In the genomic region with DNA sequence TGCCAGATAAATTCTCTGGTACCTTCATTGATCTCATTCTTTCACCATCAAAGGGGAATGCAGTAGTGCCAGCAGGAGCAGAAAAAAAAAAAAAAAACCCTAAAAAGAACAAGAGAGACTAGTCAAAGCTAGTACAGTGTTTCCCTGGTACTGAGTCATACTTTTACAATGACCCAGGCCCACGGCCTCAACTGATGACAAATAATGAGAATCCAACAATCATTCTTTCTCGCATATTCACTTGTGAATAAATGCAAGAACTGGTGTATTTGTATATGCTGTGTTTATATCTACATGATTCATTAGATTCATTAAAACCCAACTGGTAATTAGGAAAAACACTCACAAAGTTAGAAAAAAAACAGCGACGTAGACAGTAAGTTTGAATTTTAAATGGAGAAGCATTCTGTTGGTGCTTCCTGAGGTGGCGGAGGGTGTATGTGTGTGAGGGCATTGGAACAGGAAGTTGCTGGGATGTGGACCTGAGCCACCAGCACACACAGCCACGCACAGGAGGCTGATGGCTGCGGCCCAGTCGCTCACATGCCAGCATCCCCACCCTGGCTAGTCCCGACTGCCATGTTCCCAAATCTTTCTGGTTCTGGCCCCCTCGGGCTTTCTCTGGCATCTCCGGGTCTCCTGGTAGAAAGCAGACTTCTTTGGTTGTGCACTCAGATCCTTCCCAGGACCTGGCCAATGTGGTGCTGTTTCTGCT, we compare ENCODE assay signal across 8 cellular contexts.
DNase-seq lines count a peak whose midpoint lies in the region; ATAC-seq and TF ChIP-seq lines count a peak whose summit lies in the region.

No MANE protein-coding gene starts in this region.

- no peaks in the 10 kb centered on the region for H3K9me3 ChIP-seq in right lobe of liver
- no peaks in the 10 kb centered on the region for H3K9me3 ChIP-seq in transverse colon

- POLR2A ChIA-PET in activated CD8-positive, alpha-beta T cell treated with anti-CD3 and anti-CD28 coated beads, Interleukin-2, amount 10 ng/mL, durations not matched to agents 7 days and 5 days (lab: Charles Lee), result interaction anchor here (0.8 to 2.5 kb wide), 3 partner anchors 8 to 122 kb away, joined by 3 to 19 read pairs (median 7); partner anchors contain the start of gene IRF2BP2

- WGBS in right lobe of liver (ENCODE audit: insufficient coverage, low coverage, low lambda C conversion rate, missing lambda C conversion rate), result 53% methylated on average over 7 of the region's 11 CpGs
- WGBS in transverse colon (ENCODE audit: low coverage in 1 of 2), 2 donors, result 68 to 76% methylated on average over 4 to 11 of the region's 11 CpGs

- in situ Hi-C loops in transverse colon (cut with MboI; ENCODE audit: low pct_ligation_motif_present in 1 of 4, low pct_unique_long_range_greater_than_20kb in 1 of 4, low sequenced_read_pairs in 3 of 4), result loop anchor here (10.0 to 25.0 kb wide), 2 partner anchors 93 to 106 kb away; no protein-coding TSS in a partner anchor

- TF ChIP-seq POLR2A in right lobe of liver (IDR thresholded peaks at IDR 0.05) (no peak), transverse colon (IDR thresholded peaks at IDR 0.05) (no peak)

- TF ChIP-seq CTCF in AG09309 (IDR thresholded peaks at IDR 0.05; ENCODE audit: control insufficient read depth, insufficient read depth, low read depth, low read length, missing control alignments), result no peak
- TF ChIP-seq CTCF in right lobe of liver (IDR thresholded peaks at IDR 0.05), result no peak
- TF ChIP-seq CTCF in transverse colon (IDR thresholded peaks at IDR 0.05), result no peak

- H3K36me3 ChIP-seq in right lobe of liver (no peaks in the 10 kb centered on the region), transverse colon (no peaks in the 10 kb centered on the region)

- H3K27me3 ChIP-seq in right lobe of liver (no peaks in the 10 kb centered on the region), transverse colon (no peaks in the 10 kb centered on the region)

- peak; percentile 61 for DNase-seq in AG09309 (ENCODE audit: low read depth)
- peak; percentile 42 for DNase-seq in activated CD8-positive, alpha-beta T cell treated with anti-CD3 and anti-CD28 coated beads, Interleukin-2, amount 10 ng/mL, durations not matched to agents 7 days and 5 days
- DNase-seq in right lobe of liver, result peak in 1 of 3 donors; percentile 38
- no peak for DNase-seq in NCI-H2107 treated with DMSO at 0.1 percent for 48 hours (lab: John Stamatoyannopoulos, UW; ENCODE audit: unreplicated experiment)
- no peak for DNase-seq in transverse colon
- DNase-seq in RPMI8226, result no peak

- CTCF ChIA-PET in activated CD8-positive, alpha-beta T cell treated with anti-CD3 and anti-CD28 coated beads, Interleukin-2, amount 10 ng/mL, durations not matched to agents 7 days and 5 days (lab: Charles Lee), result interaction anchor here (1.0 to 3.2 kb wide), 5 partner anchors 28 to 249 kb away, joined by 3 to 17 read pairs (median 4); no protein-coding TSS in a partner anchor

- H3K4me1 ChIP-seq in right lobe of liver (peaks cover 0 to 11% (median 7%) of the 10 kb centered on the region in 4 donors), transverse colon (peaks cover 5 to 20% (median 11%) of the 10 kb centered on the region in 4 donors)

- ATAC-seq in GM19043 (IDR thresholded peaks at IDR 0.05; ENCODE audit: low read depth, unreplicated experiment) (peak; percentile 38), HG03439 (IDR thresholded peaks at IDR 0.05; ENCODE audit: unreplicated experiment) (peak; percentile 58), right lobe of liver (peak; percentile 31 to 41 (median 40))
- peak; percentile 73 for ATAC-seq in activated CD8-positive, alpha-beta T cell treated with anti-CD3 and anti-CD28 coated beads, Interleukin-2, amount 10 ng/mL, durations not matched to agents 7 days and 5 days

- H3K27ac ChIP-seq in right lobe of liver (no peak overlapping the region), transverse colon (peak overlapping the region in 1 of 4 donors; percentile 16)

- peaks cover 68% of the 10 kb centered on the region for H3K4me1 Mint-ChIP-seq in activated CD8-positive, alpha-beta T cell treated with anti-CD3 and anti-CD28 coated beads, Interleukin-2, amount 10 ng/mL, durations not matched to agents 7 days and 5 days (ENCODE audit: low read depth)

- intact Hi-C loops in right lobe of liver (cut with DNase I), result no loop called here
- intact Hi-C loops in transverse colon (cut with DNase I; ENCODE audit: low total_unique reads), result no loop called here

- H3K9me3 Mint-ChIP-seq in activated CD8-positive, alpha-beta T cell treated with anti-CD3 and anti-CD28 coated beads, Interleukin-2, amount 10 ng/mL, durations not matched to agents 7 days and 5 days (ENCODE audit: insufficient read depth), result no peaks in the 10 kb centered on the region

- H3K36me3 Mint-ChIP-seq in activated CD8-positive, alpha-beta T cell treated with anti-CD3 and anti-CD28 coated beads, Interleukin-2, amount 10 ng/mL, durations not matched to agents 7 days and 5 days (ENCODE audit: low read depth), result peaks cover 3% of the 10 kb centered on the region

- no peak for TF ChIP-seq EP300 in transverse colon (IDR thresholded peaks at IDR 0.05; ENCODE audit: low read depth)

- H3K4me3 ChIP-seq in AG09309 (ENCODE audit: control insufficient read depth, low read depth, low read length), result no peak overlapping the region
- H3K4me3 ChIP-seq in right lobe of liver, result no peak overlapping the region
- H3K4me3 ChIP-seq in transverse colon, result no peak overlapping the region

- H3K4me3 Mint-ChIP-seq in activated CD8-positive, alpha-beta T cell treated with anti-CD3 and anti-CD28 coated beads, Interleukin-2, amount 10 ng/mL, durations not matched to agents 7 days and 5 days, result peak overlapping the region; percentile 16

- H3K27ac Mint-ChIP-seq in activated CD8-positive, alpha-beta T cell treated with anti-CD3 and anti-CD28 coated beads, Interleukin-2, amount 10 ng/mL, durations not matched to agents 7 days and 5 days, result peak overlapping the region; percentile 87

- no peaks in the 10 kb centered on the region for H3K27me3 Mint-ChIP-seq in activated CD8-positive, alpha-beta T cell treated with anti-CD3 and anti-CD28 coated beads, Interleukin-2, amount 10 ng/mL, durations not matched to agents 7 days and 5 days (ENCODE audit: low read depth)

Comparison
In these comparisons a context has a peak if more than half of its experiments do, and no peak if none do; other contexts are left out.
1. DNase-seq: peak in AG09309 (single experiment) and activated CD8-positive, alpha-beta T cell treated with anti-CD3 and anti-CD28 coated beads, Interleukin-2, amount 10 ng/mL, durations not matched to agents 7 days and 5 days (single experiment); none in NCI-H2107 treated with DMSO at 0.1 percent for 48 hours (single experiment), transverse colon (single experiment) and RPMI8226 (single experiment).
2. Peak in every context shown above with its lines, with median percentiles within 50 percentile points of each other: ATAC-seq.